In the genomic region with DNA sequence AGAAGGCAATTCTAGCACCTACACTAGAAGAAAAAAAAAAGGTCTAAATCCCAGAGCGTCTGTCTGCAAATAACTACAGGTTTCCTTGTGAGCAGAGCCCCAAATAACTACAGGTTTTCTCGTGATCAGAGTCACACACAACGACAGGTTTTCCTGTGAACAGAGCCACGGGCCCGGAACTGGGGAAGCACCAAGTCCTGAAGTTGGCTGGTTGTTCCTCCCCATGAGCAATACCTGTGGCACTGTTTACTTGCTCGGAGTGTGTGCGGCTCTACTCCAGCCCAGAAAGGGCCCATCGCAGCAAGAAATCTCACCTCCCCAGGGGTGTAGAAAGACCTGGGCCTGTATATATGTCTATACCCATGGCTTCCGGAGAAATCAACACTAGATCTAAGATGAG, we compare ENCODE assay signal across 22 cellular contexts. TPM values are rescaled to one million over a fixed set of nuclear protein-coding genes. Genes with fewer than 3 reads are reported as not detected.
A peak's percentile ranks its signal among the peaks of the same experiment; 100 is the strongest.
DNase-seq lines count a peak whose midpoint lies in the region; ATAC-seq and TF ChIP-seq lines count a peak whose summit lies in the region.
"Had no signal": no experiment of that assay in that cellular context is flagged by ENCODE, and none has a peak within 500 bp of the region (broad histone marks: within the 10 kb centered on the region; RNA-seq: fewer than 3 reads in every experiment).

No MANE protein-coding gene starts in this region.

- H3K9ac ChIP-seq in adipocyte (ENCODE audit: low read length), result peak overlapping the region; percentile 75

- H3K9me3 ChIP-seq in adipocyte (ENCODE audit: control insufficient read depth, low read length) (no peaks in the 10 kb centered on the region), hepatocyte (ENCODE audit: low read depth) (no peaks in the 10 kb centered on the region), spleen (no peaks in the 10 kb centered on the region)
- H3K9me3 ChIP-seq in CD4-positive, alpha-beta T cell (ENCODE audit: control insufficient read depth, low read length), result no peaks in the 10 kb centered on the region

- H3K27me3 ChIP-seq in adipocyte (replicated peaks; ENCODE audit: control insufficient read depth, insufficient read depth, low read length) (no peaks in the 10 kb centered on the region), hepatocyte (no peaks in the 10 kb centered on the region), spleen (replicated peaks in 1 of 7) (peaks cover 0 to 64% (median 11%) of the 10 kb centered on the region in 7 donors)
- peaks cover 23% of the 10 kb centered on the region for H3K27me3 ChIP-seq in CD4-positive, alpha-beta T cell (ENCODE audit: control insufficient read depth, insufficient read depth, low read length)
- H3K27me3 ChIP-seq: brain microvascular endothelial cell had no signal

- TF ChIP-seq POLR2A in spleen (IDR thresholded peaks at IDR 0.05), result no peak

- 44% methylated on average over 9 of the region's 9 CpGs for WGBS in hepatocyte (ENCODE audit: low lambda C conversion rate, missing lambda C conversion rate)
- WGBS in spleen, 5 donors, result 70 to 88% (median 82%) methylated on average over 9 of the region's 9 CpGs

- H3K4me3 ChIP-seq in adipocyte (ENCODE audit: low read length) (peak overlapping the region; percentile 82), hepatocyte (peak overlapping the region; percentile 23), spleen (no peak overlapping the region)

- H2AFZ ChIP-seq in hepatocyte, result peak overlapping the region; percentile 36

- CTCF ChIA-PET in CD4-positive, alpha-beta T cell (lab: Charles Lee), result no interaction called here

- H3K27me3 Mint-ChIP-seq in progenitor cell of endocrine pancreas, result peaks cover 28% of the 10 kb centered on the region
- peaks cover 42% of the 10 kb centered on the region for H3K27me3 Mint-ChIP-seq in CD4-positive, alpha-beta T cell

- H3K27ac Mint-ChIP-seq in progenitor cell of endocrine pancreas, result peak overlapping the region; percentile 30
- H3K27ac Mint-ChIP-seq in CD4-positive, alpha-beta T cell, result no peak overlapping the region
- H3K27ac Mint-ChIP-seq: stimulated activated naive B cell treated with anti-CD40 and anti-IgM and Interleukin-4, amounts not matched to agents 10 μg/mL and 1 μg/mL and 100 μg/mL, for 72 hours had no signal

- intact Hi-C loops in spleen (cut with DNase I; ENCODE audit: low total_unique reads), result no loop called here
- intact Hi-C loops in CD4-positive, alpha-beta T cell (cut with DNase I, micrococcal nuclease), result no loop called here

- H3K36me3 ChIP-seq in adipocyte (ENCODE audit: control insufficient read depth, insufficient read depth, low read length, severe bottlenecking) (no peaks in the 10 kb centered on the region), hepatocyte (replicated peaks; ENCODE audit: insufficient read depth, low read depth) (no peaks in the 10 kb centered on the region), spleen (no peaks in the 10 kb centered on the region)
- H3K36me3 ChIP-seq: brain microvascular endothelial cell, WERI-Rb-1 had no signal

- DNase-seq in Ammon's horn (ENCODE audit: low spot score) (peak; percentile 12), adipocyte (ENCODE audit: low read depth) (no peak), hepatocyte (ENCODE audit: low spot score) (peak; percentile 64), progenitor cell of endocrine pancreas (ENCODE audit: low spot score, unreplicated experiment) (no peak), spleen (no peak)
- no peak for DNase-seq in stimulated activated naive CD4-positive, alpha-beta T cell (lab: John Stamatoyannopoulos, UW)
- no peak for DNase-seq in CD4-positive, alpha-beta T cell
- DNase-seq: ACHN; activated CD8-positive, alpha-beta memory T cell treated with anti-CD3 and anti-CD28 coated beads, Interleukin-2, amount 50 U/mL, for 48 hours; activated naive CD4-positive, alpha-beta T cell treated with Interleukin-2 at 50 U/mL for 16 hours; Calu3; effector CD4-positive, alpha-beta T cell; foreskin melanocyte; NCI-H1694 treated with DMSO at 0.1 percent for 48 hours; NCI-H510A; PC-3; stimulated activated naive B cell treated with anti-CD40 and anti-IgM and Interleukin-4, amounts not matched to agents 10 μg/mL and 1 μg/mL and 100 μg/mL, for 72 hours; WERI-Rb-1 had no signal

- H3K9me2 ChIP-seq in hepatocyte (replicated peaks; ENCODE audit: insufficient read depth), result no peaks in the 10 kb centered on the region

- peak overlapping the region; percentile 84 for H3K4me2 ChIP-seq in hepatocyte

- H3K4me3 Mint-ChIP-seq in progenitor cell of endocrine pancreas (ENCODE audit: low read depth), result peak overlapping the region; percentile 39
- H3K4me3 Mint-ChIP-seq in CD4-positive, alpha-beta T cell, result no peak overlapping the region
- H3K4me3 Mint-ChIP-seq: stimulated activated naive B cell treated with anti-CD40 and anti-IgM and Interleukin-4, amounts not matched to agents 10 μg/mL and 1 μg/mL and 100 μg/mL, for 72 hours had no signal

- H3K4me1 Mint-ChIP-seq in progenitor cell of endocrine pancreas (ENCODE audit: low read depth), result peaks cover 24% of the 10 kb centered on the region
- no peaks in the 10 kb centered on the region for H3K4me1 Mint-ChIP-seq in CD4-positive, alpha-beta T cell (ENCODE audit: low read depth)
- H3K4me1 Mint-ChIP-seq: stimulated activated naive B cell treated with anti-CD40 and anti-IgM and Interleukin-4, amounts not matched to agents 10 μg/mL and 1 μg/mL and 100 μg/mL, for 72 hours had no signal

- H3K27ac ChIP-seq in hepatocyte (peak overlapping the region; percentile 88), spleen (no peak overlapping the region)
- no peak overlapping the region for H3K27ac ChIP-seq in CD4-positive, alpha-beta T cell (ENCODE audit: low read depth, low read length)
- H3K27ac ChIP-seq: brain microvascular endothelial cell, HL-60, WERI-Rb-1 had no signal

- H3K4me1 ChIP-seq in adipocyte (ENCODE audit: control insufficient read depth, insufficient read depth, low read length) (peaks cover 74% of the 10 kb centered on the region), hepatocyte (ENCODE audit: insufficient read depth) (peaks cover 36% of the 10 kb centered on the region), spleen (no peaks in the 10 kb centered on the region)

- no peak for ATAC-seq in GM19035 (IDR thresholded peaks at IDR 0.05; ENCODE audit: unreplicated experiment)
- no peak for ATAC-seq in CD4-positive, alpha-beta T cell (ENCODE audit: poor library complexity)
- ATAC-seq: PC-3; stimulated activated naive B cell treated with anti-CD40 and anti-IgM and Interleukin-4, amounts not matched to agents 10 μg/mL and 1 μg/mL and 100 μg/mL, for 72 hours had no signal

- H3K36me3 Mint-ChIP-seq in progenitor cell of endocrine pancreas (ENCODE audit: insufficient read depth), result no peaks in the 10 kb centered on the region
- H3K36me3 Mint-ChIP-seq in CD4-positive, alpha-beta T cell (ENCODE audit: low read depth), result no peaks in the 10 kb centered on the region
- H3K36me3 Mint-ChIP-seq: stimulated activated naive B cell treated with anti-CD40 and anti-IgM and Interleukin-4, amounts not matched to agents 10 μg/mL and 1 μg/mL and 100 μg/mL, for 72 hours had no signal

- no peaks in the 10 kb centered on the region for H4K20me1 ChIP-seq in hepatocyte (ENCODE audit: insufficient read depth, poor library complexity, severe bottlenecking)

- TF ChIP-seq CTCF in hepatocyte (IDR thresholded peaks at IDR 0.05; ENCODE audit: poor library complexity) (no peak), progenitor cell of endocrine pancreas (IDR thresholded peaks at IDR 0.05; ENCODE audit: unreplicated experiment) (no peak), spleen (IDR thresholded peaks at IDR 0.05 in 8 of 11, conservative IDR thresholded peaks at IDR 0.05 in 3 of 11) (no peak)
- TF ChIP-seq CTCF in CD4-positive, alpha-beta T cell (IDR thresholded peaks at IDR 0.05), result no peak

- POLR2A ChIA-PET in CD4-positive, alpha-beta T cell (lab: Charles Lee), result no interaction called here

- H3K79me2 ChIP-seq in hepatocyte, result peaks cover 12% of the 10 kb centered on the region

- no peaks in the 10 kb centered on the region for H3K9me3 Mint-ChIP-seq in progenitor cell of endocrine pancreas (ENCODE audit: low read depth)
- H3K9me3 Mint-ChIP-seq in CD4-positive, alpha-beta T cell, result no peaks in the 10 kb centered on the region
- H3K9me3 Mint-ChIP-seq: stimulated activated naive B cell treated with anti-CD40 and anti-IgM and Interleukin-4, amounts not matched to agents 10 μg/mL and 1 μg/mL and 100 μg/mL, for 72 hours had no signal

RNA-seq across cellular contexts. Expression of a gene that starts 0.6 kb away (rescaled TPM):
- total RNA-seq in hepatocyte, result 25.1 and 29.0 TPM in 2 replicates
- 18.1 and 23.3 TPM in 2 replicates for polyA plus RNA-seq in hepatocyte
- 0.60 and 1.6 TPM in 2 replicates for total RNA-seq in progenitor cell of endocrine pancreas
- total RNA-seq in spleen, result 1 to 10 TPM in 1 of 7 donors, under 1 TPM in 4, not detected in 2; 0.35 to 1.9 (median 0.49) TPM
- under 1 TPM; 0.05 to 0.11 (median 0.10) TPM for polyA plus RNA-seq in spleen
- not detected for total RNA-seq in CD4-positive, alpha-beta T cell
- total RNA-seq: LHCN-M2 had no signal

Comparison
In these comparisons a context has a peak if more than half of its experiments do, and no peak if none do; other contexts are left out.
1. DNase-seq: peak in Ammon's horn (single experiment) and hepatocyte (single experiment); none in adipocyte (single experiment), progenitor cell of endocrine pancreas (single experiment), stimulated activated naive CD4-positive, alpha-beta T cell (0 of 6), spleen (single experiment) and CD4-positive, alpha-beta T cell (0 of 10).
2. H3K4me3 ChIP-seq: peak in adipocyte (single experiment) and hepatocyte (single experiment); none in spleen (0 of 8).